9 cellular contexts compared by ENCODE assay signal in genomic region chr2:20421988-20422678, GRCh38. TPM values are rescaled to one million over a fixed set of nuclear protein-coding genes. Genes with fewer than 3 reads are reported as not detected.
A peak's percentile ranks its signal among the peaks of the same experiment; 100 is the strongest.
DNase-seq lines count a peak whose midpoint lies in the region; ATAC-seq and TF ChIP-seq lines count a peak whose summit lies in the region.
"Had no signal": no experiment of that assay in that cellular context is flagged by ENCODE, and none has a peak within 500 bp of the region (broad histone marks: within the 10 kb centered on the region; RNA-seq: fewer than 3 reads in every experiment).

No MANE protein-coding gene starts in this region.

- TF ChIP-seq POLR2A in prostate gland (IDR thresholded peaks at IDR 0.05) = no peak

- peak overlapping the region; percentile 72 to 75 for H3K27ac ChIP-seq in prostate gland

- H3K4me3 Mint-ChIP-seq in type B pancreatic cell = no peak overlapping the region

- H3K36me3 ChIP-seq in BJ (ENCODE audit: control insufficient read depth, insufficient read depth, low read length) (no peaks in the 10 kb centered on the region), prostate gland (no peaks in the 10 kb centered on the region)

- 18% methylated on average over 9 of the region's 11 CpGs for WGBS in prostate gland

- peak; percentile 62 for ATAC-seq in SK-N-SH treated with all-trans-retinoic acid at 6 μM for 48 hours
- peak; percentile 84 for ATAC-seq in Right ventricle myocardium inferior

- H3K4me1 Mint-ChIP-seq in type B pancreatic cell (ENCODE audit: unreplicated experiment) = peaks cover 23% of the 10 kb centered on the region

- TF ChIP-seq CTCF in BJ (IDR thresholded peaks at IDR 0.05; ENCODE audit: insufficient read depth, low read depth, low read length) (no peak), prostate gland (IDR thresholded peaks at IDR 0.05) (no peak), type B pancreatic cell (conservative IDR thresholded peaks at IDR 0.05) (no peak)

- POLR2A ChIA-PET in BJ (lab: Charles Lee) = interaction anchor here (0.7 to 2.8 kb wide), 2 partner anchors 25 kb away, joined by 4 to 10 read pairs; partner anchors contain the start of gene RHOB

- no peaks in the 10 kb centered on the region for H3K9me3 ChIP-seq in prostate gland

- peak; percentile 80 for DNase-seq in BJ (ENCODE audit: low read depth)
- DNase-seq in Right ventricle myocardium inferior (ENCODE audit: missing footprints) = peak; percentile 96
- peak; percentile 93 for DNase-seq in prostate gland (ENCODE audit: low spot score)
- no peak for DNase-seq in middle frontal gyrus (ENCODE audit: extremely low spot score, low spot score)
- DNase-seq in type B pancreatic cell (ENCODE audit: extremely low spot score, unreplicated experiment) = no peak
- no peak for DNase-seq in D341Med (ENCODE audit: low spot score)
- no peak for DNase-seq in cortex of kidney (lab: John Stamatoyannopoulos, UW)
- DNase-seq: MM.1S had no signal

- intact Hi-C loops in Right ventricle myocardium inferior (cut with DNase I) = loop anchor here (5.0 kb wide), 1 partner anchor 45 kb away; no protein-coding TSS in a partner anchor
- intact Hi-C loops in prostate gland (cut with DNase I) = no loop called here

- H3K4me3 ChIP-seq in BJ (ENCODE audit: low read depth, low read length) (no peak overlapping the region), prostate gland (no peak overlapping the region)

- H3K27me3 ChIP-seq in BJ (ENCODE audit: control insufficient read depth, insufficient read depth, low read length) = peaks cover 9% of the 10 kb centered on the region; the same call in 1 of the 2 replicates
- no peaks in the 10 kb centered on the region for H3K27me3 ChIP-seq in prostate gland (replicated peaks; ENCODE audit: insufficient read depth)

- CTCF ChIA-PET in BJ (lab: Yijun Ruan, JAX) = interaction anchor here (0.6 to 15.6 kb wide), 16 partner anchors 9 to 239 kb away, joined by 3 to 138 read pairs (median 6); partner anchors contain the start of gene RHOB

- H3K4me1 ChIP-seq in prostate gland (replicated peaks) = no peaks in the 10 kb centered on the region

- H3K9me3 Mint-ChIP-seq in type B pancreatic cell = no peaks in the 10 kb centered on the region

- H3K27me3 Mint-ChIP-seq in type B pancreatic cell = peaks cover 4% of the 10 kb centered on the region

- no peak overlapping the region for H3K27ac Mint-ChIP-seq in type B pancreatic cell

- no peaks in the 10 kb centered on the region for H3K36me3 Mint-ChIP-seq in type B pancreatic cell

TF ChIP-seq in SK-N-SH treated with all-trans-retinoic acid at 6 μM for 48 hours, 23 proteins besides CTCF, POLR2A, EP300 and RAD21:
- TF ChIP-seq ZC3H10 (CRISPR knock-in tag; IDR thresholded peaks at IDR 0.05) (no peak), ZNF565 (CRISPR knock-in tag; conservative IDR thresholded peaks at IDR 0.05; ENCODE audit: low read depth) (no peak), CSRNP3 (CRISPR knock-in tag; IDR thresholded peaks at IDR 0.05) (no peak), ZNF70 (CRISPR knock-in tag; IDR thresholded peaks at IDR 0.05) (no peak), SNAI2 (CRISPR knock-in tag; IDR thresholded peaks at IDR 0.05) (no peak), GLIS3 (CRISPR knock-in tag; IDR thresholded peaks at IDR 0.05) (no peak), ESRRG (CRISPR knock-in tag; IDR thresholded peaks at IDR 0.05) (no peak), OSR1 (CRISPR knock-in tag; IDR thresholded peaks at IDR 0.05) (no peak)
- TF ChIP-seq, protein P1, sequence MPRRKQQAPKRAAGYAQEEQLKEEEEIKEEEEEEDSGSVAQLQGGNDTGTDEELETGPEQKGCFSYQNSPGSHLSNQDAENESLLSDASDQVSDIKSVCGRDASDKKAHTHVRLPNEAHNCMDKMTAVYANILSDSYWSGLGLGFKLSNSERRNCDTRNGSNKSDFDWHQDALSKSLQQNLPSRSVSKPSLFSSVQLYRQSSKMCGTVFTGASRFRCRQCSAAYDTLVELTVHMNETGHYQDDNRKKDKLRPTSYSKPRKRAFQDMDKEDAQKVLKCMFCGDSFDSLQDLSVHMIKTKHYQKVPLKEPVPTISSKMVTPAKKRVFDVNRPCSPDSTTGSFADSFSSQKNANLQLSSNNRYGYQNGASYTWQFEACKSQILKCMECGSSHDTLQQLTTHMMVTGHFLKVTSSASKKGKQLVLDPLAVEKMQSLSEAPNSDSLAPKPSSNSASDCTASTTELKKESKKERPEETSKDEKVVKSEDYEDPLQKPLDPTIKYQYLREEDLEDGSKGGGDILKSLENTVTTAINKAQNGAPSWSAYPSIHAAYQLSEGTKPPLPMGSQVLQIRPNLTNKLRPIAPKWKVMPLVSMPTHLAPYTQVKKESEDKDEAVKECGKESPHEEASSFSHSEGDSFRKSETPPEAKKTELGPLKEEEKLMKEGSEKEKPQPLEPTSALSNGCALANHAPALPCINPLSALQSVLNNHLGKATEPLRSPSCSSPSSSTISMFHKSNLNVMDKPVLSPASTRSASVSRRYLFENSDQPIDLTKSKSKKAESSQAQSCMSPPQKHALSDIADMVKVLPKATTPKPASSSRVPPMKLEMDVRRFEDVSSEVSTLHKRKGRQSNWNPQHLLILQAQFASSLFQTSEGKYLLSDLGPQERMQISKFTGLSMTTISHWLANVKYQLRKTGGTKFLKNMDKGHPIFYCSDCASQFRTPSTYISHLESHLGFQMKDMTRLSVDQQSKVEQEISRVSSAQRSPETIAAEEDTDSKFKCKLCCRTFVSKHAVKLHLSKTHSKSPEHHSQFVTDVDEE (CRISPR knock-in tag; IDR thresholded peaks at IDR 0.05) = no peak

RNA-seq across cellular contexts. Expression of gene RHOB, which starts 24.7 kb away (rescaled TPM):
- polyA plus RNA-seq in BJ (2011; rRNA removed) = 76.7 and 87.2 TPM in 2 replicates
- 30.6 and 34.1 TPM in 2 replicates for polyA minus RNA-seq in BJ (2011; rRNA and poly(A)+ RNA removed)
- total RNA-seq in Right ventricle myocardium inferior (208 TPM), prostate gland (100 to 1,000 TPM; 391 to 554 TPM), type B pancreatic cell (ENCODE audit: low replicate concordance) (82.8 and 83.5 TPM in 2 replicates)

Comparison
In these comparisons a context has a peak if more than half of its experiments do, and no peak if none do; other contexts are left out.
1. DNase-seq: peak in BJ (single experiment), Right ventricle myocardium inferior (single experiment) and prostate gland (single experiment); none in middle frontal gyrus (single experiment), type B pancreatic cell (single experiment), D341Med (single experiment) and cortex of kidney (single experiment).